9 cellular contexts compared by ENCODE assay signal in genomic region chr1:225911207-225912130, GRCh38. TPM values are rescaled to one million over a fixed set of nuclear protein-coding genes. Genes with fewer than 3 reads are reported as not detected.
A peak's percentile ranks its signal among the peaks of the same experiment; 100 is the strongest.
DNase-seq lines count a peak whose midpoint lies in the region; ATAC-seq and TF ChIP-seq lines count a peak whose summit lies in the region.
"Had no signal": no experiment of that assay in that cellular context is flagged by ENCODE, and none has a peak within 500 bp of the region (broad histone marks: within the 10 kb centered on the region; RNA-seq: fewer than 3 reads in every experiment).

No MANE protein-coding gene starts in this region.

- no peaks in the 10 kb centered on the region for H3K36me3 Mint-ChIP-seq in activated CD4-positive, alpha-beta memory T cell treated with anti-CD3 and anti-CD28 coated beads for 36 hours
- no peaks in the 10 kb centered on the region for H3K36me3 Mint-ChIP-seq in endothelial cell (ENCODE audit: low read depth, unreplicated experiment)
- H3K36me3 Mint-ChIP-seq in stimulated activated effector memory CD8-positive, alpha-beta T cell treated with anti-CD3 and anti-CD28 coated beads, Interleukin-12 subunit alpha, Interleukin-12 subunit beta, amount 100 ng/mL, for 72 hours = peaks cover 18% of the 10 kb centered on the region

- H3K27me3 Mint-ChIP-seq in activated CD4-positive, alpha-beta memory T cell treated with anti-CD3 and anti-CD28 coated beads for 36 hours = no peaks in the 10 kb centered on the region
- H3K27me3 Mint-ChIP-seq in endothelial cell (ENCODE audit: unreplicated experiment) = peaks cover 10% of the 10 kb centered on the region

- no peaks in the 10 kb centered on the region for H3K27me3 ChIP-seq in mucosa of rectum (ENCODE audit: control insufficient read depth in 2 of 2, insufficient read depth in 2 of 2, low read length in 2 of 2)

- no peak overlapping the region for H3K4me3 Mint-ChIP-seq in activated CD4-positive, alpha-beta memory T cell treated with anti-CD3 and anti-CD28 coated beads for 36 hours
- H3K4me3 Mint-ChIP-seq in endothelial cell (ENCODE audit: unreplicated experiment) = no peak overlapping the region
- no peak overlapping the region for H3K4me3 Mint-ChIP-seq in stimulated activated effector memory CD8-positive, alpha-beta T cell treated with anti-CD3 and anti-CD28 coated beads, Interleukin-12 subunit alpha, Interleukin-12 subunit beta, amount 100 ng/mL, for 72 hours

- H3K36me3 ChIP-seq in mucosa of rectum (ENCODE audit: control insufficient read depth in 2 of 2, insufficient read depth in 2 of 2, low read length in 2 of 2) = peaks cover 2 to 3% of the 10 kb centered on the region in 2 donors

- no peaks in the 10 kb centered on the region for H3K9me3 ChIP-seq in mucosa of rectum (ENCODE audit: control insufficient read depth in 2 of 2, low read length in 2 of 2)

- H3K4me1 ChIP-seq in mucosa of rectum (ENCODE audit: control insufficient read depth in 2 of 2, insufficient read depth in 2 of 2, low read length in 2 of 2) = peaks cover 10 to 24% of the 10 kb centered on the region in 2 donors

- no peaks in the 10 kb centered on the region for H3K9me3 Mint-ChIP-seq in activated CD4-positive, alpha-beta memory T cell treated with anti-CD3 and anti-CD28 coated beads for 36 hours
- H3K9me3 Mint-ChIP-seq in endothelial cell (ENCODE audit: unreplicated experiment) = no peaks in the 10 kb centered on the region
- no peaks in the 10 kb centered on the region for H3K9me3 Mint-ChIP-seq in stimulated activated effector memory CD8-positive, alpha-beta T cell treated with anti-CD3 and anti-CD28 coated beads, Interleukin-12 subunit alpha, Interleukin-12 subunit beta, amount 100 ng/mL, for 72 hours

- peak; percentile 78 for TF ChIP-seq CTCF in endothelial cell (IDR thresholded peaks at IDR 0.05; ENCODE audit: unreplicated experiment)

- intact Hi-C loops in activated CD4-positive, alpha-beta memory T cell treated with anti-CD3 and anti-CD28 coated beads for 36 hours (cut with micrococcal nuclease) = loop anchor here (1.0 to 5.0 kb wide), 4 partner anchors 29 to 436 kb away; partner anchors contain the start of gene TMEM63A

- no peak overlapping the region for H3K27ac Mint-ChIP-seq in activated CD4-positive, alpha-beta memory T cell treated with anti-CD3 and anti-CD28 coated beads for 36 hours
- H3K27ac Mint-ChIP-seq in endothelial cell (ENCODE audit: unreplicated experiment) = no peak overlapping the region
- no peak overlapping the region for H3K27ac Mint-ChIP-seq in stimulated activated effector memory CD8-positive, alpha-beta T cell treated with anti-CD3 and anti-CD28 coated beads, Interleukin-12 subunit alpha, Interleukin-12 subunit beta, amount 100 ng/mL, for 72 hours

- no peak overlapping the region for H3K27ac ChIP-seq in mucosa of rectum (ENCODE audit: low read depth in 2 of 2, low read length in 2 of 2)

- peak overlapping the region; percentile 36 to 57 for H3K4me3 ChIP-seq in mucosa of rectum (ENCODE audit: low read length in 2 of 2)

- peak; percentile 80 for DNase-seq in activated CD4-positive, alpha-beta memory T cell treated with anti-CD3 and anti-CD28 coated beads for 36 hours
- DNase-seq in endothelial cell (ENCODE audit: low spot score) (peak; percentile 82), NCI-H510A (lab: John Stamatoyannopoulos, UW) (no peak), NCI-H524 (lab: John Stamatoyannopoulos, UW) (no peak)
- peak; percentile 83 for DNase-seq in stimulated activated effector memory CD8-positive, alpha-beta T cell treated with anti-CD3 and anti-CD28 coated beads, Interleukin-12 subunit alpha, Interleukin-12 subunit beta, amount 100 ng/mL, for 72 hours (ENCODE audit: low spot score in 2 of 2)

- H3K9ac ChIP-seq in mucosa of rectum (ENCODE audit: low read depth in 1 of 2, low read length in 2 of 2) = peak overlapping the region in 1 of 2 donors; percentile 21

- CTCF ChIA-PET in activated CD4-positive, alpha-beta memory T cell treated with anti-CD3 and anti-CD28 coated beads for 36 hours (lab: Charles Lee) = interaction anchor here (0.5 to 5.2 kb wide), 30 partner anchors 9 to 1474 kb away, joined by 3 to 41 read pairs (median 4); partner anchors contain the start of genes PYCR2, SDE2, SRP9 and TMEM63A

- ATAC-seq in GM18498 (IDR thresholded peaks at IDR 0.05; ENCODE audit: unreplicated experiment) (peak; percentile 83), HG03342 (IDR thresholded peaks at IDR 0.05; ENCODE audit: unreplicated experiment) (peak; percentile 94)
- peak; percentile 92 for ATAC-seq in stimulated activated effector memory CD8-positive, alpha-beta T cell treated with anti-CD3 and anti-CD28 coated beads, Interleukin-12 subunit alpha, Interleukin-12 subunit beta, amount 100 ng/mL, for 72 hours

- H3K4me1 Mint-ChIP-seq in activated CD4-positive, alpha-beta memory T cell treated with anti-CD3 and anti-CD28 coated beads for 36 hours (ENCODE audit: low read depth) = peaks cover 20% of the 10 kb centered on the region
- H3K4me1 Mint-ChIP-seq in endothelial cell (ENCODE audit: unreplicated experiment) = peaks cover 15% of the 10 kb centered on the region
- peaks cover 21% of the 10 kb centered on the region for H3K4me1 Mint-ChIP-seq in stimulated activated effector memory CD8-positive, alpha-beta T cell treated with anti-CD3 and anti-CD28 coated beads, Interleukin-12 subunit alpha, Interleukin-12 subunit beta, amount 100 ng/mL, for 72 hours

- POLR2A ChIA-PET in activated CD4-positive, alpha-beta memory T cell treated with anti-CD3 and anti-CD28 coated beads for 36 hours (lab: Charles Lee) = interaction anchor here (0.9 to 1.8 kb wide), 3 partner anchors 12 to 134 kb away, joined by 3 to 6 read pairs (median 4); partner anchors contain the start of genes PYCR2 and SRP9

RNA-seq across cellular contexts. Expression of gene PYCR2, which starts 12.6 kb away (rescaled TPM):
- total RNA-seq in activated CD4-positive, alpha-beta memory T cell treated with anti-CD3 and anti-CD28 coated beads for 36 hours = 100 to 1,000 TPM; 127 TPM
- 44.5 TPM for total RNA-seq in endothelial cell (ENCODE audit: unreplicated experiment)

RNA-seq across cellular contexts. Expression of gene LEFTY1, which starts 22.5 kb away (rescaled TPM):
- under 1 TPM in 1 of 2 experiments, not detected in 1; 0.19 TPM for total RNA-seq in activated CD4-positive, alpha-beta memory T cell treated with anti-CD3 and anti-CD28 coated beads for 36 hours
- total RNA-seq in endothelial cell (ENCODE audit: unreplicated experiment) = 0.28 TPM
- total RNA-seq: T-helper 2 cell treated with Interferon-gamma antibody and Interleukin-4, amounts not matched to agents 100 ng/mL and 5 ng/mL, for 36 hours had no signal

RNA-seq across cellular contexts. Expression of gene TMEM63A, which starts 29.3 kb away (rescaled TPM):
- 10 to 100 TPM; 52.2 to 59.1 TPM for total RNA-seq in activated CD4-positive, alpha-beta memory T cell treated with anti-CD3 and anti-CD28 coated beads for 36 hours
- total RNA-seq in endothelial cell (ENCODE audit: unreplicated experiment) = 79.9 TPM

RNA-seq across cellular contexts. Expression of gene LEFTY2, which starts 29.6 kb away (rescaled TPM):
- total RNA-seq in activated CD4-positive, alpha-beta memory T cell treated with anti-CD3 and anti-CD28 coated beads for 36 hours = not detected
- 0.26 TPM for total RNA-seq in endothelial cell (ENCODE audit: unreplicated experiment)
- total RNA-seq: T-helper 2 cell treated with Interferon-gamma antibody and Interleukin-4, amounts not matched to agents 100 ng/mL and 5 ng/mL, for 36 hours had no signal

Comparison
In these comparisons a context has a peak if more than half of its experiments do, and no peak if none do; other contexts are left out.
1. DNase-seq: peak in activated CD4-positive, alpha-beta memory T cell treated with anti-CD3 and anti-CD28 coated beads for 36 hours (single experiment), endothelial cell (single experiment) and stimulated activated effector memory CD8-positive, alpha-beta T cell treated with anti-CD3 and anti-CD28 coated beads, Interleukin-12 subunit alpha, Interleukin-12 subunit beta, amount 100 ng/mL, for 72 hours (2 of 2); none in NCI-H510A (single experiment) and NCI-H524 (0 of 2).
2. Peak in every context shown above with its lines, with median percentiles within 50 percentile points of each other: ATAC-seq.